Comparison of ENCODE assay signal across 1 cellular context in the genomic region with DNA sequence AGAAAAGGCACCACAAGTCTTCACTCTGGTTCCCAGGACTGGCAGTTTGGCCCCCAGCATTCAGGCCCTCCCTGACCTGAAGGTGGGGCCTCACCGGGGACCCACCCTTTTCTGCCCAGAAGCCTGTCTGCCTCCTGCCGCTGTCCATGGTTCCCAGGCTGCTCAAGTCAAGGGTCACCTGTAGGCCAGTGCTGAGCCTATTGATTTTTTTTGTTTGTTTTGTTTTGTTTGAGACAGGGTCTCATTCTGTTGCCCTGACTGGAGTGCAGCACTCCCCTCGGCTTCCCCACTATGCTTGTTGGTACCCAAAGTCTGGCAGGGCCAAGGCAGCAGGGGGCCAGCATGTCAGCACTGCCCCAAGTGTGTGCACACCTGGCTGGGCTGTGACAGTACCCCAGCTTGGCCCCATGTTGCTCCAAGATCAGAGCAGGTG.
TF ChIP-seq lines count a peak whose summit lies in the region.

No MANE protein-coding gene starts in this region.

TF ChIP-seq in A549, 52 proteins besides CTCF, POLR2A, EP300 and RAD21:
- TF ChIP-seq, protein P1, sequence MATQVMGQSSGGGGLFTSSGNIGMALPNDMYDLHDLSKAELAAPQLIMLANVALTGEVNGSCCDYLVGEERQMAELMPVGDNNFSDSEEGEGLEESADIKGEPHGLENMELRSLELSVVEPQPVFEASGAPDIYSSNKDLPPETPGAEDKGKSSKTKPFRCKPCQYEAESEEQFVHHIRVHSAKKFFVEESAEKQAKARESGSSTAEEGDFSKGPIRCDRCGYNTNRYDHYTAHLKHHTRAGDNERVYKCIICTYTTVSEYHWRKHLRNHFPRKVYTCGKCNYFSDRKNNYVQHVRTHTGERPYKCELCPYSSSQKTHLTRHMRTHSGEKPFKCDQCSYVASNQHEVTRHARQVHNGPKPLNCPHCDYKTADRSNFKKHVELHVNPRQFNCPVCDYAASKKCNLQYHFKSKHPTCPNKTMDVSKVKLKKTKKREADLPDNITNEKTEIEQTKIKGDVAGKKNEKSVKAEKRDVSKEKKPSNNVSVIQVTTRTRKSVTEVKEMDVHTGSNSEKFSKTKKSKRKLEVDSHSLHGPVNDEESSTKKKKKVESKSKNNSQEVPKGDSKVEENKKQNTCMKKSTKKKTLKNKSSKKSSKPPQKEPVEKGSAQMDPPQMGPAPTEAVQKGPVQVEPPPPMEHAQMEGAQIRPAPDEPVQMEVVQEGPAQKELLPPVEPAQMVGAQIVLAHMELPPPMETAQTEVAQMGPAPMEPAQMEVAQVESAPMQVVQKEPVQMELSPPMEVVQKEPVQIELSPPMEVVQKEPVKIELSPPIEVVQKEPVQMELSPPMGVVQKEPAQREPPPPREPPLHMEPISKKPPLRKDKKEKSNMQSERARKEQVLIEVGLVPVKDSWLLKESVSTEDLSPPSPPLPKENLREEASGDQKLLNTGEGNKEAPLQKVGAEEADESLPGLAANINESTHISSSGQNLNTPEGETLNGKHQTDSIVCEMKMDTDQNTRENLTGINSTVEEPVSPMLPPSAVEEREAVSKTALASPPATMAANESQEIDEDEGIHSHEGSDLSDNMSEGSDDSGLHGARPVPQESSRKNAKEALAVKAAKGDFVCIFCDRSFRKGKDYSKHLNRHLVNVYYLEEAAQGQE (IDR thresholded peaks at IDR 0.05), result peak; percentile 63; the same call in 1 of the 2 replicates
- TF ChIP-seq MYC (IDR thresholded peaks at IDR 0.05; ENCODE audit: borderline replicate concordance, low read length), result no peak
